ENCODE assay signal across 8 cellular contexts in the genomic region with DNA sequence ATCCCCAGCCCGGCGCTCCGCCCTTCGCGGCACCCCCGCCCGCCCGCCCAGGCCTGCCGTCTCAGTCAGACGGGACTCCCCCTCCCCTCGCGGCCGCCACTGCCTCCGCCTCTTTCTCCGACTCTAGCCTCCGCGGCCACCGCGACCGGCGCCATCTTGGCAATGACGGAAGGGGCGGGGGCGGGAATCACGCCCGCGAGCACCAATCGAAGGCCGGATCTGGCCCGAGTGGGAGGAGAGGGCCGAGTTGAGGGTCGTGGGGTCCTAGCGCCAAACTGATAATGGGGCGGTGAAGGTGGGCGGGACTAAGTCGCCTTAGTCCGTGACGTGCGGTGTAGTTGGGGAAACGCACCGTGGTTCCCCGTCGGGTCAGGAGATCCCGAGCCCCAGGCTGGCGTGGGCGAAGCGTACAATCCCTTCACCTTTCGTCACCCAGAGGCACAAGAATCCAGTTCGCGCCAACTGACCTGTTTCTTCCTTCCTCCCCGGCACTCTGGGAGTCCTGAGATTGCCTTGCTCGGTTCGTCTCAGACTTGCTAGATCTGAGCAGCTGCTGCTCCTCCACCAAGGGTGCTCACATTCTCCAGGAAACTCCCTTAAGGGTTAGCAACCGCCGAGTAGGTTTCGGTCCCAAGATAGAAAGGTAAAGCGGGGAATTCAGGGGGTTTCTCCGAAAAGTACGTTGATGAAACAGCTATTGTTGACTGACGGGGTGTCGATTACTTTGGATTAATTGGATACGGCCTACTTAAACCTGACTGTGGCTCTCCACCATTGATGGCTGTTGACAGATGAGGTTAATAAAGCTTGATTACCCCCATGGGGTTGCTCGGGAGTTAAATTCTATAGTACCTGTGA. TPM values are rescaled to one million over a fixed set of nuclear protein-coding genes. Genes with fewer than 3 reads are reported as not detected.
DNase-seq lines count a peak whose midpoint lies in the region; ATAC-seq, FAIRE-seq and TF ChIP-seq lines count a peak whose summit lies in the region.

Gene DENND4A, minus strand, starts transcription at position 164 of the 858 bp plus-strand sequence. CDS start 35,843 bp downstream, outside the sequence.

- H3K27ac ChIP-seq in SU-DHL-6 (ENCODE audit: low read depth, low read length) (peak within 1 kb of the TSS; percentile 92), pancreas (peak within 1 kb of the TSS; percentile 94 to 100 (median 99)), tibial artery (peak within 1 kb of the TSS; percentile 97 to 99)

- TF ChIP-seq CTCF in SU-DHL-6 (IDR thresholded peaks at IDR 0.05; ENCODE audit: insufficient read depth, low read length, poor library complexity, severe bottlenecking) (no peak), pancreas (IDR thresholded peaks at IDR 0.05) (no peak), tibial artery (IDR thresholded peaks at IDR 0.05) (no peak)

- H3K4me1 ChIP-seq in pancreas, result peaks cover 8 to 21% (median 17%) of the 10 kb centered on the region in 3 donors
- H3K4me1 ChIP-seq in tibial artery, result peaks cover 0 to 31% (median 13%) of the 10 kb centered on the region in 4 donors

- ATAC-seq in HG02678 (IDR thresholded peaks at IDR 0.05; ENCODE audit: unreplicated experiment) (peak; percentile 78), Right ventricle myocardium inferior (peak; percentile 98), pancreas (peak; percentile 88 to 92 (median 89))

- H3K27me3 ChIP-seq in SU-DHL-6 (ENCODE audit: low read length) (no peaks in the 10 kb centered on the region), pancreas (no peaks in the 10 kb centered on the region), tibial artery (no peaks in the 10 kb centered on the region)

- H3K36me3 ChIP-seq in SU-DHL-6 (ENCODE audit: low read length), result no peaks in the 10 kb centered on the region
- no peaks in the 10 kb centered on the region for H3K36me3 ChIP-seq in pancreas
- H3K36me3 ChIP-seq in tibial artery, result no peaks in the 10 kb centered on the region

- H2AFZ ChIP-seq in SU-DHL-6 (ENCODE audit: low read depth, low read length, severe bottlenecking), result no peak within 1 kb of the TSS

- DNase-seq in NCI-H128 (lab: John Stamatoyannopoulos, UW; ENCODE audit: unreplicated experiment) (peak; percentile 79), Right ventricle myocardium inferior (ENCODE audit: missing footprints) (peak; percentile 99), pancreas (peak; percentile 98 to 99 (median 98)), tibial artery (peak; percentile 98 to 99)
- DNase-seq in activated naive CD8-positive, alpha-beta T cell treated with anti-CD3 and anti-CD28 coated beads, Interleukin-2, amount 50 U/mL, for 16 hours (ENCODE audit: low read depth, low spot score), result peak; percentile 95

- 0 to 1% methylated on average over 46 to 63 of the region's 63 CpGs for WGBS in pancreas, 2 donors

- intact Hi-C loops in Right ventricle myocardium inferior (cut with DNase I) (loop anchor here (1.0 to 2.0 kb wide), 2 partner anchors 40 to 76 kb away; no protein-coding TSS in a partner anchor), pancreas (cut with DNase I) (no loop called here), tibial artery (cut with DNase I; ENCODE audit: low total_unique reads) (loop anchor here (5.0 kb wide), 1 partner anchor 65 kb away; no protein-coding TSS in a partner anchor)

- FAIRE-seq in pancreas (lab: Jason Lieb, UNC), result no peak

- H4K20me1 ChIP-seq in SU-DHL-6 (ENCODE audit: low read depth, low read length), result peaks cover 3% of the 10 kb centered on the region; the same call in 1 of the 2 replicates

- H3K4me3 ChIP-seq in SU-DHL-6 (ENCODE audit: insufficient read depth, low read length, poor library complexity, severe bottlenecking) (peak within 1 kb of the TSS; percentile 89), pancreas (peak within 1 kb of the TSS; percentile 70 to 84 (median 72)), tibial artery (peak within 1 kb of the TSS; percentile 93 to 98)

- H3K9me3 ChIP-seq in SU-DHL-6 (ENCODE audit: insufficient read depth, low read length), result no peaks in the 10 kb centered on the region
- H3K9me3 ChIP-seq in pancreas, result no peaks in the 10 kb centered on the region
- no peaks in the 10 kb centered on the region for H3K9me3 ChIP-seq in tibial artery

- no peaks in the 10 kb centered on the region for H3K9me2 ChIP-seq in SU-DHL-6 (replicated peaks; ENCODE audit: insufficient read depth, low read length)

- peaks cover 56% of the 10 kb centered on the region for H3F3A ChIP-seq in SU-DHL-6 (ENCODE audit: insufficient read depth)

- TF ChIP-seq POLR2A in GM10847 (IDR thresholded peaks at IDR 0.05; ENCODE audit: extremely low read depth, insufficient read length), result peak; percentile 49

- peaks cover 56% of the 10 kb centered on the region for H3K79me2 ChIP-seq in SU-DHL-6 (ENCODE audit: insufficient read depth, low read length)

- peak within 1 kb of the TSS; percentile 99 for H3K4me2 ChIP-seq in SU-DHL-6 (ENCODE audit: low read depth, low read length, poor library complexity, severe bottlenecking)

- H3K9ac ChIP-seq in SU-DHL-6 (ENCODE audit: low read length), result peak within 1 kb of the TSS; percentile 89

RNA-seq across cellular contexts. Expression of gene DENND4A, which starts in this region (rescaled TPM):
- total RNA-seq in Right ventricle myocardium inferior, result 12.7 TPM
- total RNA-seq in pancreas, result 10 to 100 TPM; 21.4 to 34.5 (median 28.2) TPM
- 10 to 100 TPM in 1 of 2 donors, 1 to 10 TPM in 1; 8.6 to 10.8 TPM for polyA plus RNA-seq in pancreas

Comparison
In these comparisons a context has a peak if more than half of its experiments do, and no peak if none do; other contexts are left out.
1. Peak in every context shown above with its lines: DNase-seq, ATAC-seq, H3K4me3 ChIP-seq and H3K27ac ChIP-seq.
2. intact Hi-C loops: an anchor here in Right ventricle myocardium inferior (1.0 to 2.0 kb wide) and tibial artery (5.0 kb wide); none called in pancreas.